ENCODE assay signal across 1 cellular context in genomic region chr5:143226872-143227271, GRCh38.
TF ChIP-seq lines count a peak whose summit lies in the region.

No MANE protein-coding gene starts in this region.

TF ChIP-seq in IMR-90, 13 proteins besides CTCF, POLR2A, EP300 and RAD21 (continued from another document):
- TF ChIP-seq RCOR1 (IDR thresholded peaks at IDR 0.05; ENCODE audit: insufficient replicate concordance, low read length) (no peak), RFX5 (IDR thresholded peaks at IDR 0.05; ENCODE audit: low read depth, low read length) (no peak), CHD1 (IDR thresholded peaks at IDR 0.05; ENCODE audit: low read depth, low read length) (no peak), MXI1 (IDR thresholded peaks at IDR 0.05; ENCODE audit: borderline replicate concordance, low read depth, low read length) (no peak), BHLHE40 (IDR thresholded peaks at IDR 0.05; ENCODE audit: low read depth, low read length) (no peak), USF2 (IDR thresholded peaks at IDR 0.05; ENCODE audit: low read depth, low read length) (no peak), MAFK (IDR thresholded peaks at IDR 0.05; ENCODE audit: low read depth, low read length) (no peak)
- TF ChIP-seq, protein P1, sequence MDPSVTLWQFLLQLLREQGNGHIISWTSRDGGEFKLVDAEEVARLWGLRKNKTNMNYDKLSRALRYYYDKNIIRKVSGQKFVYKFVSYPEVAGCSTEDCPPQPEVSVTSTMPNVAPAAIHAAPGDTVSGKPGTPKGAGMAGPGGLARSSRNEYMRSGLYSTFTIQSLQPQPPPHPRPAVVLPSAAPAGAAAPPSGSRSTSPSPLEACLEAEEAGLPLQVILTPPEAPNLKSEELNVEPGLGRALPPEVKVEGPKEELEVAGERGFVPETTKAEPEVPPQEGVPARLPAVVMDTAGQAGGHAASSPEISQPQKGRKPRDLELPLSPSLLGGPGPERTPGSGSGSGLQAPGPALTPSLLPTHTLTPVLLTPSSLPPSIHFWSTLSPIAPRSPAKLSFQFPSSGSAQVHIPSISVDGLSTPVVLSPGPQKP (IDR thresholded peaks at IDR 0.05; ENCODE audit: borderline replicate concordance, low read depth, low read length), result no peak
